1 cellular context compared by ENCODE assay signal in the genomic region with DNA sequence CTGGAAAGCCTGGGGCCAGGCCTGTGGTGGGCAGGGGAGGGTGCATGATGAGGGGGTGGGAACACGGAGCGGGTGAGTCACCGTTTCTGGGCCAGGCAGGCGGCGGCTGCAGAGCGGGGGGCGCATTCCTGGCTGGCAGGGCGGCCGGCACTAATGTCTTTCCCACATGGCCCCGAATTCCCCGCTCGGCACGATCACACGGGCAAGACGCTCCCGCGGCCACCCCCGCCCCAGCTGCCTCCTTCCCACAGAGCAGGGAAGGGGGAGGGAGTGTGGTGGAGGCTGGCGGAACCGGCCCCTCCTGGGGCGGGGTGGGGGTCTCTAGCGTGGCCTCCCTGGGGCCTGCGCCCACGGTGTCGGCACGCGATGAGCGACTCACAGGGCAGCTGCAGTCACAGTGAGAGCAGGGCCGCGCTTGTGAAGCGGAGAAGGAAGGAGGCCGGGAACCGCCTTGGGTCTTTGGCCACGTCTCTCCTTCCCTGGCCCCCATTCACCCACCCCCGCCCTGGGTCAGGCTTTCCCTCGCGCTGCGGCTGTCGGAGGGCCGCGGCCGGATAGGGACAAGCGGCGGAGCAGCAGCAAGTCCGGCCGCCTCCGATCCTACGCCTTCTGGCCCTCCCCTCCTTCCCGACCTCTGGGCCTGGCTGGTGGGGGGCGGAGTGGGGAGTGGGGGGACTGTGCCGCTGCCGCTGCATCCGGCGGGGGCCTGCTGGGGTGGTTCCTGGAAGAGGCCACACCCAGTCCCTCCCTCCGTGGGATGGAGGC.
A peak's percentile ranks its signal among the peaks of the same experiment; 100 is the strongest.
TF ChIP-seq lines count a peak whose summit lies in the region.

No MANE protein-coding gene starts in this region.

TF ChIP-seq in HepG2, 621 proteins besides CTCF, POLR2A, EP300 and RAD21 (continued from another document and continues in another):
- TF ChIP-seq TP53 (CRISPR knock-in tag; conservative IDR thresholded peaks at IDR 0.05) (0 out of 2 replicates have a peak, but pooled peaks have one; percentile 28), ZBTB21 (CRISPR knock-in tag; IDR thresholded peaks at IDR 0.05) (no peak), ZNF354B (CRISPR knock-in tag; IDR thresholded peaks at IDR 0.05) (no peak; the same call in 1 of the 2 replicates), SIN3A (IDR thresholded peaks at IDR 0.05; ENCODE audit: borderline replicate concordance, low read depth, low read length) (peak; percentile 18; the same call in 1 of the 2 replicates), ARNT2 (CRISPR knock-in tag; IDR thresholded peaks at IDR 0.05; ENCODE audit: low read depth) (peak; percentile 56), PRMT3 (CRISPR knock-in tag; IDR thresholded peaks at IDR 0.05; ENCODE audit: borderline replicate concordance, low read depth) (no peak; the same call in 1 of the 2 replicates), MIER3 (CRISPR knock-in tag; IDR thresholded peaks at IDR 0.05; ENCODE audit: borderline replicate concordance) (no peak; the same call in 1 of the 2 replicates), ZNF468 (CRISPR knock-in tag; IDR thresholded peaks at IDR 0.05) (0 out of 2 replicates have a peak, but pooled peaks have one; percentile 4), KAT2B (IDR thresholded peaks at IDR 0.05; ENCODE audit: borderline replicate concordance, low read depth, low read length) (no peak), MED8 (CRISPR knock-in tag; IDR thresholded peaks at IDR 0.05; ENCODE audit: insufficient replicate concordance) (no peak), SKI (IDR thresholded peaks at IDR 0.05; ENCODE audit: partially characterized antibody) (peak; percentile 35), ZNF20 (CRISPR knock-in tag; IDR thresholded peaks at IDR 0.05) (no peak), ATAD3A (CRISPR knock-in tag; IDR thresholded peaks at IDR 0.05) (no peak), ZSCAN12 (CRISPR knock-in tag; IDR thresholded peaks at IDR 0.05) (no peak), ZC3H13 (CRISPR knock-in tag; IDR thresholded peaks at IDR 0.05) (no peak), MZF1 (CRISPR knock-in tag; IDR thresholded peaks at IDR 0.05; ENCODE audit: borderline replicate concordance) (0 out of 2 replicates have a peak, but pooled peaks have one; percentile 26), ZNF101 (CRISPR knock-in tag; IDR thresholded peaks at IDR 0.05; ENCODE audit: borderline replicate concordance, low read depth) (no peak), ZNF670 (CRISPR knock-in tag; IDR thresholded peaks at IDR 0.05; ENCODE audit: borderline replicate concordance) (no peak), ZNF563 (CRISPR knock-in tag; IDR thresholded peaks at IDR 0.05) (peak; percentile 57; the same call in 1 of the 2 replicates), ZNF776 (CRISPR knock-in tag; IDR thresholded peaks at IDR 0.05) (peak; percentile 52; the same call in 1 of the 2 replicates)
- TF ChIP-seq, protein P1, sequence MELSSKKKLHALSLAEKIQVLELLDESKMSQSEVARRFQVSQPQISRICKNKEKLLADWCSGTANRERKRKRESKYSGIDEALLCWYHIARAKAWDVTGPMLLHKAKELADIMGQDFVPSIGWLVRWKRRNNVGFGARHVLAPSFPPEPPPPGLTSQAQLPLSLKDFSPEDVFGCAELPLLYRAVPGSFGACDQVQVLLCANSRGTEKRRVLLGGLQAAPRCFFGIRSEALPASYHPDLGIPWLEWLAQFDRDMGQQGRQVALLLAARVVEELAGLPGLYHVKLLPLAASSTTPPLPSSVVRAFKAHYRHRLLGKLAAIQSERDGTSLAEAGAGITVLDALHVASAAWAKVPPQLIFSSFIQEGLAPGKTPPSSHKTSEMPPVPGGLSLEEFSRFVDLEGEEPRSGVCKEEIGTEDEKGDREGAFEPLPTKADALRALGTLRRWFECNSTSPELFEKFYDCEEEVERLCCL (CRISPR knock-in tag; IDR thresholded peaks at IDR 0.05; ENCODE audit: borderline replicate concordance) = 0 out of 2 replicates have a peak, but pooled peaks have one; percentile 52
- TF ChIP-seq, protein P2, sequence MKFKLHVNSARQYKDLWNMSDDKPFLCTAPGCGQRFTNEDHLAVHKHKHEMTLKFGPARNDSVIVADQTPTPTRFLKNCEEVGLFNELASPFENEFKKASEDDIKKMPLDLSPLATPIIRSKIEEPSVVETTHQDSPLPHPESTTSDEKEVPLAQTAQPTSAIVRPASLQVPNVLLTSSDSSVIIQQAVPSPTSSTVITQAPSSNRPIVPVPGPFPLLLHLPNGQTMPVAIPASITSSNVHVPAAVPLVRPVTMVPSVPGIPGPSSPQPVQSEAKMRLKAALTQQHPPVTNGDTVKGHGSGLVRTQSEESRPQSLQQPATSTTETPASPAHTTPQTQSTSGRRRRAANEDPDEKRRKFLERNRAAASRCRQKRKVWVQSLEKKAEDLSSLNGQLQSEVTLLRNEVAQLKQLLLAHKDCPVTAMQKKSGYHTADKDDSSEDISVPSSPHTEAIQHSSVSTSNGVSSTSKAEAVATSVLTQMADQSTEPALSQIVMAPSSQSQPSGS (CRISPR knock-in tag; IDR thresholded peaks at IDR 0.05) = peak; percentile 18; the same call in 1 of the 2 replicates
- TF ChIP-seq, protein P3, sequence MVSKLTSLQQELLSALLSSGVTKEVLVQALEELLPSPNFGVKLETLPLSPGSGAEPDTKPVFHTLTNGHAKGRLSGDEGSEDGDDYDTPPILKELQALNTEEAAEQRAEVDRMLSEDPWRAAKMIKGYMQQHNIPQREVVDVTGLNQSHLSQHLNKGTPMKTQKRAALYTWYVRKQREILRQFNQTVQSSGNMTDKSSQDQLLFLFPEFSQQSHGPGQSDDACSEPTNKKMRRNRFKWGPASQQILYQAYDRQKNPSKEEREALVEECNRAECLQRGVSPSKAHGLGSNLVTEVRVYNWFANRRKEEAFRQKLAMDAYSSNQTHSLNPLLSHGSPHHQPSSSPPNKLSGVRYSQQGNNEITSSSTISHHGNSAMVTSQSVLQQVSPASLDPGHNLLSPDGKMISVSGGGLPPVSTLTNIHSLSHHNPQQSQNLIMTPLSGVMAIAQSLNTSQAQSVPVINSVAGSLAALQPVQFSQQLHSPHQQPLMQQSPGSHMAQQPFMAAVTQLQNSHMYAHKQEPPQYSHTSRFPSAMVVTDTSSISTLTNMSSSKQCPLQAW (CRISPR knock-in tag; IDR thresholded peaks at IDR 0.05) = peak; percentile 34; the same call in 1 of the 2 replicates
- TF ChIP-seq, protein P4, sequence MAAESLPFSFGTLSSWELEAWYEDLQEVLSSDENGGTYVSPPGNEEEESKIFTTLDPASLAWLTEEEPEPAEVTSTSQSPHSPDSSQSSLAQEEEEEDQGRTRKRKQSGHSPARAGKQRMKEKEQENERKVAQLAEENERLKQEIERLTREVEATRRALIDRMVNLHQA (CRISPR knock-in tag; IDR thresholded peaks at IDR 0.05) = no peak
- TF ChIP-seq, protein P5, sequence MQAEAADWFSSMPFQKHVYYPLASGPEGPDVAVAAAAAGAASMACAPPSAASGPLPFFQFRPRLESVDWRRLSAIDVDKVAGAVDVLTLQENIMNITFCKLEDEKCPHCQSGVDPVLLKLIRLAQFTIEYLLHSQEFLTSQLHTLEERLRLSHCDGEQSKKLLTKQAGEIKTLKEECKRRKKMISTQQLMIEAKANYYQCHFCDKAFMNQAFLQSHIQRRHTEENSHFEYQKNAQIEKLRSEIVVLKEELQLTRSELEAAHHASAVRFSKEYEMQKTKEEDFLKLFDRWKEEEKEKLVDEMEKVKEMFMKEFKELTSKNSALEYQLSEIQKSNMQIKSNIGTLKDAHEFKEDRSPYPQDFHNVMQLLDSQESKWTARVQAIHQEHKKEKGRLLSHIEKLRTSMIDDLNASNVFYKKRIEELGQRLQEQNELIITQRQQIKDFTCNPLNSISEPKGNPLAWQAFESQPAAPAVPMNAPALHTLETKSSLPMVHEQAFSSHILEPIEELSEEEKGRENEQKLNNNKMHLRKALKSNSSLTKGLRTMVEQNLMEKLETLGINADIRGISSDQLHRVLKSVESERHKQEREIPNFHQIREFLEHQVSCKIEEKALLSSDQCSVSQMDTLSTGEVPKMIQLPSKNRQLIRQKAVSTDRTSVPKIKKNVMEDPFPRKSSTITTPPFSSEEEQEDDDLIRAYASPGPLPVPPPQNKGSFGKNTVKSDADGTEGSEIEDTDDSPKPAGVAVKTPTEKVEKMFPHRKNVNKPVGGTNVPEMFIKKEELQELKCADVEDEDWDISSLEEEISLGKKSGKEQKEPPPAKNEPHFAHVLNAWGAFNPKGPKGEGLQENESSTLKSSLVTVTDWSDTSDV (CRISPR knock-in tag; IDR thresholded peaks at IDR 0.05) = no peak
- TF ChIP-seq, protein P6, sequence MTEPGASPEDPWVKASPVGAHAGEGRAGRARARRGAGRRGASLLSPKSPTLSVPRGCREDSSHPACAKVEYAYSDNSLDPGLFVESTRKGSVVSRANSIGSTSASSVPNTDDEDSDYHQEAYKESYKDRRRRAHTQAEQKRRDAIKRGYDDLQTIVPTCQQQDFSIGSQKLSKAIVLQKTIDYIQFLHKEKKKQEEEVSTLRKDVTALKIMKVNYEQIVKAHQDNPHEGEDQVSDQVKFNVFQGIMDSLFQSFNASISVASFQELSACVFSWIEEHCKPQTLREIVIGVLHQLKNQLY (CRISPR knock-in tag; IDR thresholded peaks at IDR 0.05) = no peak
- TF ChIP-seq, protein P7, sequence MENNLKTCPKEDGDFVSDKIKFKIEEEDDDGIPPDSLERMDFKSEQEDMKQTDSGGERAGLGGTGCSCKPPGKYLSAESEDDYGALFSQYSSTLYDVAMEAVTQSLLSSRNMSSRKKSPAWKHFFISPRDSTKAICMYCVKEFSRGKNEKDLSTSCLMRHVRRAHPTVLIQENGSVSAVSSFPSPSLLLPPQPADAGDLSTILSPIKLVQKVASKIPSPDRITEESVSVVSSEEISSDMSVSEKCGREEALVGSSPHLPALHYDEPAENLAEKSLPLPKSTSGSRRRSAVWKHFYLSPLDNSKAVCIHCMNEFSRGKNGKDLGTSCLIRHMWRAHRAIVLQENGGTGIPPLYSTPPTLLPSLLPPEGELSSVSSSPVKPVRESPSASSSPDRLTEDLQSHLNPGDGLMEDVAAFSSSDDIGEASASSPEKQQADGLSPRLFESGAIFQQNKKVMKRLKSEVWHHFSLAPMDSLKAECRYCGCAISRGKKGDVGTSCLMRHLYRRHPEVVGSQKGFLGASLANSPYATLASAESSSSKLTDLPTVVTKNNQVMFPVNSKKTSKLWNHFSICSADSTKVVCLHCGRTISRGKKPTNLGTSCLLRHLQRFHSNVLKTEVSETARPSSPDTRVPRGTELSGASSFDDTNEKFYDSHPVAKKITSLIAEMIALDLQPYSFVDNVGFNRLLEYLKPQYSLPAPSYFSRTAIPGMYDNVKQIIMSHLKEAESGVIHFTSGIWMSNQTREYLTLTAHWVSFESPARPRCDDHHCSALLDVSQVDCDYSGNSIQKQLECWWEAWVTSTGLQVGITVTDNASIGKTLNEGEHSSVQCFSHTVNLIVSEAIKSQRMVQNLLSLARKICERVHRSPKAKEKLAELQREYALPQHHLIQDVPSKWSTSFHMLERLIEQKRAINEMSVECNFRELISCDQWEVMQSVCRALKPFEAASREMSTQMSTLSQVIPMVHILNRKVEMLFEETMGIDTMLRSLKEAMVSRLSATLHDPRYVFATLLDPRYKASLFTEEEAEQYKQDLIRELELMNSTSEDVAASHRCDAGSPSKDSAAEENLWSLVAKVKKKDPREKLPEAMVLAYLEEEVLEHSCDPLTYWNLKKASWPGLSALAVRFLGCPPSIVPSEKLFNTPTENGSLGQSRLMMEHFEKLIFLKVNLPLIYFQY (CRISPR knock-in tag; IDR thresholded peaks at IDR 0.05; ENCODE audit: borderline replicate concordance) = peak; percentile 35; the same call in 1 of the 2 replicates
- TF ChIP-seq, protein P8, sequence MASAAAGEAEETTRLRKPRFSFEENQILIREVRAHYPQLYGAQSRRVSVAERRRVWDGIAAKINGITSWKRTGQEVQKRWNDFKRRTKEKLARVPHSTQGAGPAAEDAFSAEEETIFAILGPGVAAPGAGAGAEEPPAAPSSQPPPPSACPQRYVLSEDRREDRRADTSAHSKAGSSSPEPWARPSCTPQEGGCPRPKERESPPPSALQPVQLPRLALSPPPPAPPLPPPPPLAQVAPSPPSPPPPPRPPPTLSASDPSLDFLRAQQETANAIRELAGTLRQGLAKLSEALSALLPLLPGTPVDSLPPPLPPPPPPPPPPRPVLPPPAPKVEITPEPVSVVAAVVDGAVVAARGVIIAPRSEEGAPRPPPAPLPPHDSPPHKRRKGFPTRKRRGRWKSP (CRISPR knock-in tag; IDR thresholded peaks at IDR 0.05) = no peak
- TF ChIP-seq, protein P9, sequence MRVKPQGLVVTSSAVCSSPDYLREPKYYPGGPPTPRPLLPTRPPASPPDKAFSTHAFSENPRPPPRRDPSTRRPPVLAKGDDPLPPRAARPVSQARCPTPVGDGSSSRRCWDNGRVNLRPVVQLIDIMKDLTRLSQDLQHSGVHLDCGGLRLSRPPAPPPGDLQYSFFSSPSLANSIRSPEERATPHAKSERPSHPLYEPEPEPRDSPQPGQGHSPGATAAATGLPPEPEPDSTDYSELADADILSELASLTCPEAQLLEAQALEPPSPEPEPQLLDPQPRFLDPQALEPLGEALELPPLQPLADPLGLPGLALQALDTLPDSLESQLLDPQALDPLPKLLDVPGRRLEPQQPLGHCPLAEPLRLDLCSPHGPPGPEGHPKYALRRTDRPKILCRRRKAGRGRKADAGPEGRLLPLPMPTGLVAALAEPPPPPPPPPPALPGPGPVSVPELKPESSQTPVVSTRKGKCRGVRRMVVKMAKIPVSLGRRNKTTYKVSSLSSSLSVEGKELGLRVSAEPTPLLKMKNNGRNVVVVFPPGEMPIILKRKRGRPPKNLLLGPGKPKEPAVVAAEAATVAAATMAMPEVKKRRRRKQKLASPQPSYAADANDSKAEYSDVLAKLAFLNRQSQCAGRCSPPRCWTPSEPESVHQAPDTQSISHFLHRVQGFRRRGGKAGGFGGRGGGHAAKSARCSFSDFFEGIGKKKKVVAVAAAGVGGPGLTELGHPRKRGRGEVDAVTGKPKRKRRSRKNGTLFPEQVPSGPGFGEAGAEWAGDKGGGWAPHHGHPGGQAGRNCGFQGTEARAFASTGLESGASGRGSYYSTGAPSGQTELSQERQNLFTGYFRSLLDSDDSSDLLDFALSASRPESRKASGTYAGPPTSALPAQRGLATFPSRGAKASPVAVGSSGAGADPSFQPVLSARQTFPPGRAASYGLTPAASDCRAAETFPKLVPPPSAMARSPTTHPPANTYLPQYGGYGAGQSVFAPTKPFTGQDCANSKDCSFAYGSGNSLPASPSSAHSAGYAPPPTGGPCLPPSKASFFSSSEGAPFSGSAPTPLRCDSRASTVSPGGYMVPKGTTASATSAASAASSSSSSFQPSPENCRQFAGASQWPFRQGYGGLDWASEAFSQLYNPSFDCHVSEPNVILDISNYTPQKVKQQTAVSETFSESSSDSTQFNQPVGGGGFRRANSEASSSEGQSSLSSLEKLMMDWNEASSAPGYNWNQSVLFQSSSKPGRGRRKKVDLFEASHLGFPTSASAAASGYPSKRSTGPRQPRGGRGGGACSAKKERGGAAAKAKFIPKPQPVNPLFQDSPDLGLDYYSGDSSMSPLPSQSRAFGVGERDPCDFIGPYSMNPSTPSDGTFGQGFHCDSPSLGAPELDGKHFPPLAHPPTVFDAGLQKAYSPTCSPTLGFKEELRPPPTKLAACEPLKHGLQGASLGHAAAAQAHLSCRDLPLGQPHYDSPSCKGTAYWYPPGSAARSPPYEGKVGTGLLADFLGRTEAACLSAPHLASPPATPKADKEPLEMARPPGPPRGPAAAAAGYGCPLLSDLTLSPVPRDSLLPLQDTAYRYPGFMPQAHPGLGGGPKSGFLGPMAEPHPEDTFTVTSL (CRISPR knock-in tag; IDR thresholded peaks at IDR 0.05; ENCODE audit: borderline replicate concordance) = no peak
